Comparison of ENCODE assay signal across 8 cellular contexts in genomic region chr5:134647750-134648424, GRCh38. TPM values are rescaled to one million over a fixed set of nuclear protein-coding genes. Genes with fewer than 3 reads are reported as not detected.
DNase-seq lines count a peak whose midpoint lies in the region; ATAC-seq and TF ChIP-seq lines count a peak whose summit lies in the region.

No MANE protein-coding gene starts in this region.

- H3K4me3 ChIP-seq in esophagus squamous epithelium (peak overlapping the region; percentile 77 to 96 (median 92)), vagina (peak overlapping the region; percentile 70 to 97)

- peaks cover 1% of the 10 kb centered on the region for H3K36me3 Mint-ChIP-seq in IgD-negative memory B cell
- H3K36me3 Mint-ChIP-seq in natural killer cell treated with Interleukin-12 subunit alpha and Interleukin-12 subunit beta and Interleukin-15 and Interleukin-18, amount 100 ng/mL, for 72 hours, result no peaks in the 10 kb centered on the region

- peaks cover 12 to 48% (median 22%) of the 10 kb centered on the region in 3 donors for H3K4me1 ChIP-seq in esophagus squamous epithelium
- peaks cover 46% of the 10 kb centered on the region for H3K4me1 ChIP-seq in vagina

- H3K9me3 ChIP-seq in esophagus squamous epithelium (no peaks in the 10 kb centered on the region), vagina (no peaks in the 10 kb centered on the region)

- intact Hi-C loops in esophagus squamous epithelium (cut with DNase I) (no loop called here), vagina (cut with DNase I) (no loop called here)

- TF ChIP-seq CTCF in esophagus squamous epithelium (IDR thresholded peaks at IDR 0.05) (no peak), vagina (IDR thresholded peaks at IDR 0.05) (no peak)

- TF ChIP-seq POLR2A in esophagus squamous epithelium (IDR thresholded peaks at IDR 0.05), result no peak
- no peak for TF ChIP-seq POLR2A in vagina (IDR thresholded peaks at IDR 0.05)

- peak; percentile 19 for ATAC-seq in GM21526 (IDR thresholded peaks at IDR 0.05; ENCODE audit: low FRiP score, unreplicated experiment)
- peak; percentile 63 to 74 for ATAC-seq in natural killer cell treated with Interleukin-12 subunit alpha and Interleukin-12 subunit beta and Interleukin-15 and Interleukin-18, amount 100 ng/mL, for 72 hours

- peak overlapping the region; percentile 96 to 99 (median 98) for H3K4me3 Mint-ChIP-seq in IgD-negative memory B cell
- H3K4me3 Mint-ChIP-seq in natural killer cell treated with Interleukin-12 subunit alpha and Interleukin-12 subunit beta and Interleukin-15 and Interleukin-18, amount 100 ng/mL, for 72 hours, result peak overlapping the region; percentile 93

- peak overlapping the region; percentile 93 to 97 (median 96) for H3K27ac ChIP-seq in esophagus squamous epithelium
- H3K27ac ChIP-seq in vagina, result peak overlapping the region; percentile 93

- DNase-seq in GF-D8 (lab: John Stamatoyannopoulos, UW), result peak; percentile 12
- peak; percentile 8 to 38 for DNase-seq in activated CD4-positive, alpha-beta T cell treated with anti-CD3 and anti-CD28 coated beads, Interleukin-2, amount 50 U/mL, for 24 hours (ENCODE audit: low read depth in 1 of 2, low spot score in 1 of 2)
- no peak for DNase-seq in esophagus squamous epithelium (lab: John Stamatoyannopoulos, UW)
- peak; percentile 73 for DNase-seq in natural killer cell treated with Interleukin-12 subunit alpha and Interleukin-12 subunit beta and Interleukin-15 and Interleukin-18, amount 100 ng/mL, for 72 hours (ENCODE audit: low spot score)
- DNase-seq in vagina (ENCODE audit: extremely low spot score in 2 of 2), result no peak
- DNase-seq in DMS153 (lab: John Stamatoyannopoulos, UW), result no peak

- H3K36me3 ChIP-seq in esophagus squamous epithelium (no peaks in the 10 kb centered on the region), vagina (no peaks in the 10 kb centered on the region)

- H3K9me3 Mint-ChIP-seq in IgD-negative memory B cell, result no peaks in the 10 kb centered on the region
- no peaks in the 10 kb centered on the region for H3K9me3 Mint-ChIP-seq in natural killer cell treated with Interleukin-12 subunit alpha and Interleukin-12 subunit beta and Interleukin-15 and Interleukin-18, amount 100 ng/mL, for 72 hours

- H3K27me3 ChIP-seq in esophagus squamous epithelium, result no peaks in the 10 kb centered on the region
- H3K27me3 ChIP-seq in vagina, result no peaks in the 10 kb centered on the region

- H3K27ac Mint-ChIP-seq in IgD-negative memory B cell, result peak overlapping the region; percentile 97 to 100 (median 99)
- H3K27ac Mint-ChIP-seq in natural killer cell treated with Interleukin-12 subunit alpha and Interleukin-12 subunit beta and Interleukin-15 and Interleukin-18, amount 100 ng/mL, for 72 hours, result peak overlapping the region; percentile 99 to 100

- H3K4me1 Mint-ChIP-seq in IgD-negative memory B cell, result peaks cover 13 to 23% (median 17%) of the 10 kb centered on the region in 3 donors
- H3K4me1 Mint-ChIP-seq in natural killer cell treated with Interleukin-12 subunit alpha and Interleukin-12 subunit beta and Interleukin-15 and Interleukin-18, amount 100 ng/mL, for 72 hours (ENCODE audit: low read depth in 2 of 2), result peaks cover 18 to 22% of the 10 kb centered on the region in 2 donors

- no peaks in the 10 kb centered on the region for H3K27me3 Mint-ChIP-seq in IgD-negative memory B cell
- H3K27me3 Mint-ChIP-seq in natural killer cell treated with Interleukin-12 subunit alpha and Interleukin-12 subunit beta and Interleukin-15 and Interleukin-18, amount 100 ng/mL, for 72 hours, result no peaks in the 10 kb centered on the region

- 5 to 7% methylated on average over 15 of the region's 15 CpGs for WGBS in esophagus squamous epithelium, 2 donors

RNA-seq across cellular contexts. Expression of gene SEC24A, which starts 0.7 kb away (rescaled TPM):
- 9.1 TPM for polyA plus RNA-seq in IgD-negative memory B cell
- total RNA-seq in esophagus squamous epithelium (10 to 100 TPM; 15.3 to 30.9 (median 19.6) TPM), vagina (11.3 TPM)
- total RNA-seq in natural killer cell treated with Interleukin-12 subunit alpha and Interleukin-12 subunit beta and Interleukin-15 and Interleukin-18, amount 100 ng/mL, for 72 hours, result 10 to 100 TPM; 40.2 to 42.1 TPM

RNA-seq across cellular contexts. Expression of gene SAR1B, which starts 15.3 kb away (rescaled TPM):
- 29.0 TPM for polyA plus RNA-seq in IgD-negative memory B cell
- total RNA-seq in esophagus squamous epithelium (10 to 100 TPM; 28.6 to 63.2 (median 34.4) TPM), vagina (47.1 TPM)
- total RNA-seq in natural killer cell treated with Interleukin-12 subunit alpha and Interleukin-12 subunit beta and Interleukin-15 and Interleukin-18, amount 100 ng/mL, for 72 hours, result 10 to 100 TPM; 63.7 to 70.9 TPM

Comparison
In these comparisons a context has a peak if more than half of its experiments do, and no peak if none do; other contexts are left out.
1. DNase-seq: peak in GF-D8 (single experiment), activated CD4-positive, alpha-beta T cell treated with anti-CD3 and anti-CD28 coated beads, Interleukin-2, amount 50 U/mL, for 24 hours (2 of 2) and natural killer cell treated with Interleukin-12 subunit alpha and Interleukin-12 subunit beta and Interleukin-15 and Interleukin-18, amount 100 ng/mL, for 72 hours (single experiment); none in esophagus squamous epithelium (single experiment), vagina (0 of 2) and DMS153 (single experiment).